ENCODE assay signal across 1 cellular context in the genomic region with DNA sequence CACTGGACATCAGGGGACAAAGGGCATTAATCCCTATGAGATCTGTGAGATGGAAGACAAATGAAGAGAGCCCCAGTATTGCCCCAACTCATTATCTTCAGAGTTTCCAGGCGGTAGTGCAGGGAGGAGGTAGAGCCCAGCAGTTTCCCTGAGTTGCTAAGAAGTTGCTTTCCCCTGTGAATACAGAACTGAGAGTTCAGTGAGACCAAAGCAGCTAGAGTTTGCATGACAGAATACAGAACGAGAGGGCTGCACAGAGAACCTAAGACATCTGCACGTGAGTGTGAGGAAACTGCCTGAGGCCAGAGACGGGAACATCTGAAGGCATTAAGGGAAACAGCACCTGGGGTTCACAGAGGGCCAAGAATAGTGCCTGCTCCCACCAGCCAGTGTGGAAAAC.
TF ChIP-seq lines count a peak whose summit lies in the region.

No MANE protein-coding gene starts in this region.

TF ChIP-seq in GM23338, 12 proteins besides CTCF, POLR2A, EP300 and RAD21 (continued from another document):
- TF ChIP-seq, protein P1, sequence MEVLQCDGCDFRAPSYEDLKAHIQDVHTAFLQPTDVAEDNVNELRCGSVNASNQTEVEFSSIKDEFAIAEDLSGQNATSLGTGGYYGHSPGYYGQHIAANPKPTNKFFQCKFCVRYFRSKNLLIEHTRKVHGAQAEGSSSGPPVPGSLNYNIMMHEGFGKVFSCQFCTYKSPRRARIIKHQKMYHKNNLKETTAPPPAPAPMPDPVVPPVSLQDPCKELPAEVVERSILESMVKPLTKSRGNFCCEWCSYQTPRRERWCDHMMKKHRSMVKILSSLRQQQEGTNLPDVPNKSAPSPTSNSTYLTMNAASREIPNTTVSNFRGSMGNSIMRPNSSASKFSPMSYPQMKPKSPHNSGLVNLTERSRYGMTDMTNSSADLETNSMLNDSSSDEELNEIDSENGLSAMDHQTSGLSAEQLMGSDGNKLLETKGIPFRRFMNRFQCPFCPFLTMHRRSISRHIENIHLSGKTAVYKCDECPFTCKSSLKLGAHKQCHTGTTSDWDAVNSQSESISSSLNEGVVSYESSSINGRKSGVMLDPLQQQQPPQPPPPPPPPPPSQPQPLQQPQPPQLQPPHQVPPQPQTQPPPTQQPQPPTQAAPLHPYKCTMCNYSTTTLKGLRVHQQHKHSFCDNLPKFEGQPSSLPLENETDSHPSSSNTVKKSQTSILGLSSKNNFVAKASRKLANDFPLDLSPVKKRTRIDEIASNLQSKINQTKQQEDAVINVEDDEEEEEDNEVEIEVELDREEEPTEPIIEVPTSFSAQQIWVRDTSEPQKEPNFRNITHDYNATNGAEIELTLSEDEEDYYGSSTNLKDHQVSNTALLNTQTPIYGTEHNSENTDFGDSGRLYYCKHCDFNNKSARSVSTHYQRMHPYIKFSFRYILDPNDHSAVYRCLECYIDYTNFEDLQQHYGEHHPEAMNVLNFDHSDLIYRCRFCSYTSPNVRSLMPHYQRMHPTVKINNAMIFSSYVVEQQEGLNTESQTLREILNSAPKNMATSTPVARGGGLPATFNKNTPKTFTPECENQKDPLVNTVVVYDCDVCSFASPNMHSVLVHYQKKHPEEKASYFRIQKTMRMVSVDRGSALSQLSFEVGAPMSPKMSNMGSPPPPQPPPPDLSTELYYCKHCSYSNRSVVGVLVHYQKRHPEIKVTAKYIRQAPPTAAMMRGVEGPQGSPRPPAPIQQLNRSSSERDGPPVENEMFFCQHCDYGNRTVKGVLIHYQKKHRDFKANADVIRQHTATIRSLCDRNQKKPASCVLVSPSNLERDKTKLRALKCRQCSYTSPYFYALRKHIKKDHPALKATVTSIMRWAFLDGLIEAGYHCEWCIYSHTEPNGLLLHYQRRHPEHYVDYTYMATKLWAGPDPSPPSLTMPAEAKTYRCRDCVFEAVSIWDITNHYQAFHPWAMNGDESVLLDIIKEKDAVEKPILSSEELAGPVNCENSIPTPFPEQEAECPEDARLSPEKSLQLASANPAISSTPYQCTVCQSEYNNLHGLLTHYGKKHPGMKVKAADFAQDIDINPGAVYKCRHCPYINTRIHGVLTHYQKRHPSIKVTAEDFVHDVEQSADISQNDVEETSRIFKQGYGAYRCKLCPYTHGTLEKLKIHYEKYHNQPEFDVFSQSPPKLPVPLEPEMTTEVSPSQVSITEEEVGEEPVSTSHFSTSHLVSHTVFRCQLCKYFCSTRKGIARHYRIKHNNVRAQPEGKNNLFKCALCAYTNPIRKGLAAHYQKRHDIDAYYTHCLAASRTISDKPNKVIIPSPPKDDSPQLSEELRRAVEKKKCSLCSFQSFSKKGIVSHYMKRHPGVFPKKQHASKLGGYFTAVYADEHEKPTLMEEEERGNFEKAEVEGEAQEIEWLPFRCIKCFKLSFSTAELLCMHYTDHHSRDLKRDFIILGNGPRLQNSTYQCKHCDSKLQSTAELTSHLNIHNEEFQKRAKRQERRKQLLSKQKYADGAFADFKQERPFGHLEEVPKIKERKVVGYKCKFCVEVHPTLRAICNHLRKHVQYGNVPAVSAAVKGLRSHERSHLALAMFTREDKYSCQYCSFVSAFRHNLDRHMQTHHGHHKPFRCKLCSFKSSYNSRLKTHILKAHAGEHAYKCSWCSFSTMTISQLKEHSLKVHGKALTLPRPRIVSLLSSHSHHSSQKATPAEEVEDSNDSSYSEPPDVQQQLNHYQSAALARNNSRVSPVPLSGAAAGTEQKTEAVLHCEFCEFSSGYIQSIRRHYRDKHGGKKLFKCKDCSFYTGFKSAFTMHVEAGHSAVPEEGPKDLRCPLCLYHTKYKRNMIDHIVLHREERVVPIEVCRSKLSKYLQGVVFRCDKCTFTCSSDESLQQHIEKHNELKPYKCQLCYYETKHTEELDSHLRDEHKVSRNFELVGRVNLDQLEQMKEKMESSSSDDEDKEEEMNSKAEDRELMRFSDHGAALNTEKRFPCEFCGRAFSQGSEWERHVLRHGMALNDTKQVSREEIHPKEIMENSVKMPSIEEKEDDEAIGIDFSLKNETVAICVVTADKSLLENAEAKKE (CRISPR knock-in tag; IDR thresholded peaks at IDR 0.05), result no peak
- TF ChIP-seq, protein P2, sequence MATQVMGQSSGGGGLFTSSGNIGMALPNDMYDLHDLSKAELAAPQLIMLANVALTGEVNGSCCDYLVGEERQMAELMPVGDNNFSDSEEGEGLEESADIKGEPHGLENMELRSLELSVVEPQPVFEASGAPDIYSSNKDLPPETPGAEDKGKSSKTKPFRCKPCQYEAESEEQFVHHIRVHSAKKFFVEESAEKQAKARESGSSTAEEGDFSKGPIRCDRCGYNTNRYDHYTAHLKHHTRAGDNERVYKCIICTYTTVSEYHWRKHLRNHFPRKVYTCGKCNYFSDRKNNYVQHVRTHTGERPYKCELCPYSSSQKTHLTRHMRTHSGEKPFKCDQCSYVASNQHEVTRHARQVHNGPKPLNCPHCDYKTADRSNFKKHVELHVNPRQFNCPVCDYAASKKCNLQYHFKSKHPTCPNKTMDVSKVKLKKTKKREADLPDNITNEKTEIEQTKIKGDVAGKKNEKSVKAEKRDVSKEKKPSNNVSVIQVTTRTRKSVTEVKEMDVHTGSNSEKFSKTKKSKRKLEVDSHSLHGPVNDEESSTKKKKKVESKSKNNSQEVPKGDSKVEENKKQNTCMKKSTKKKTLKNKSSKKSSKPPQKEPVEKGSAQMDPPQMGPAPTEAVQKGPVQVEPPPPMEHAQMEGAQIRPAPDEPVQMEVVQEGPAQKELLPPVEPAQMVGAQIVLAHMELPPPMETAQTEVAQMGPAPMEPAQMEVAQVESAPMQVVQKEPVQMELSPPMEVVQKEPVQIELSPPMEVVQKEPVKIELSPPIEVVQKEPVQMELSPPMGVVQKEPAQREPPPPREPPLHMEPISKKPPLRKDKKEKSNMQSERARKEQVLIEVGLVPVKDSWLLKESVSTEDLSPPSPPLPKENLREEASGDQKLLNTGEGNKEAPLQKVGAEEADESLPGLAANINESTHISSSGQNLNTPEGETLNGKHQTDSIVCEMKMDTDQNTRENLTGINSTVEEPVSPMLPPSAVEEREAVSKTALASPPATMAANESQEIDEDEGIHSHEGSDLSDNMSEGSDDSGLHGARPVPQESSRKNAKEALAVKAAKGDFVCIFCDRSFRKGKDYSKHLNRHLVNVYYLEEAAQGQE (IDR thresholded peaks at IDR 0.05; ENCODE audit: unreplicated experiment), result no peak
- TF ChIP-seq CREB1 (CRISPR knock-in tag; IDR thresholded peaks at IDR 0.05; ENCODE audit: low read depth), result no peak
- no peak for TF ChIP-seq STAT1 (IDR thresholded peaks at IDR 0.05; ENCODE audit: unreplicated experiment)
- TF ChIP-seq JUNB (IDR thresholded peaks at IDR 0.05; ENCODE audit: unreplicated experiment), result no peak
- no peak for TF ChIP-seq ZNF114 (CRISPR knock-in tag; IDR thresholded peaks at IDR 0.05)
- TF ChIP-seq EZH2 (IDR thresholded peaks at IDR 0.05; ENCODE audit: low read depth, unreplicated experiment), result no peak
- TF ChIP-seq EZH2phosphoT487 (IDR thresholded peaks at IDR 0.05; ENCODE audit: unreplicated experiment), result no peak
- TF ChIP-seq ZNF331 (CRISPR knock-in tag; IDR thresholded peaks at IDR 0.05; ENCODE audit: low read depth), result no peak
- TF ChIP-seq NANOG (IDR thresholded peaks at IDR 0.05; ENCODE audit: borderline replicate concordance), result no peak
- TF ChIP-seq, protein P3, sequence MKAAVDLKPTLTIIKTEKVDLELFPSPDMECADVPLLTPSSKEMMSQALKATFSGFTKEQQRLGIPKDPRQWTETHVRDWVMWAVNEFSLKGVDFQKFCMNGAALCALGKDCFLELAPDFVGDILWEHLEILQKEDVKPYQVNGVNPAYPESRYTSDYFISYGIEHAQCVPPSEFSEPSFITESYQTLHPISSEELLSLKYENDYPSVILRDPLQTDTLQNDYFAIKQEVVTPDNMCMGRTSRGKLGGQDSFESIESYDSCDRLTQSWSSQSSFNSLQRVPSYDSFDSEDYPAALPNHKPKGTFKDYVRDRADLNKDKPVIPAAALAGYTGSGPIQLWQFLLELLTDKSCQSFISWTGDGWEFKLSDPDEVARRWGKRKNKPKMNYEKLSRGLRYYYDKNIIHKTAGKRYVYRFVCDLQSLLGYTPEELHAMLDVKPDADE (IDR thresholded peaks at IDR 0.05), result no peak
